ENCODE assay signal across 1 cellular context in genomic region chr9:9337129-9337528, GRCh38.
TF ChIP-seq lines count a peak whose summit lies in the region.

No MANE protein-coding gene starts in this region.

TF ChIP-seq in H1, 55 proteins besides CTCF, POLR2A, EP300 and RAD21 (continued from another document):
- no peak for TF ChIP-seq CHD7 (IDR thresholded peaks at IDR 0.05; ENCODE audit: insufficient replicate concordance, low read length)
- TF ChIP-seq SP4 (IDR thresholded peaks at IDR 0.05; ENCODE audit: low read length) = no peak
